In the genomic region with DNA sequence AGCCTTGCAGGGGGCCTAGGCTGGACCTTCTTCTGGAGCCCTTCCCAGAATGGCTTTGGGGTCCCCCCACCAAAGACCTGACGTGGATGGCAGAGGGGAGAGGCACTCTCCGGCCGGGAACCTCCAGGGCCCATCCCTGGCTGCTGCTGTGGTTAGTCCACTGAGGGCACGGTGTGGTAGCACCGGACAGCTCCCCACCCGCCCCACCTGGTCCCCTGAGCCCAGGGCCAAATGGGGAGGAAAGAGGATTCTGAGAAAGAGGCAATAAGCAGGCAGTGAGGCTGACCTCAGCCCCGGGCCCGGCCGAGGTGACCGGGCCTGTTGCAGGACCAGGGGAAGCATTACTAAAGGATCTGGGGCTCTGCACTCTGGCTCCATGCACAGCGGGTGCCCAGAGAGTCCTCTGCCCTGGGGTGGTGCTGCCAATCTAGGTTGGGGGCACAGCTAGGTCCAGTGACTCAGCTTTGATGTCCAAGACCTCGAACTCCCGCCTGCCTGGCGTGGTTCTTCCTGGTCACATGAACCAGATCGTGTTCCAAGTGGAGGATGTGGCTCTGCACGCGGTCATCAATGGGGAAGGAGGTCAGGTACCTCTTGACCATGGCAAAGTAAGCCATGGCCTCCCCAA, we compare ENCODE assay signal across 8 cellular contexts. TPM values are rescaled to one million over a fixed set of nuclear protein-coding genes. Genes with fewer than 3 reads are reported as not detected.
DNase-seq lines count a peak whose midpoint lies in the region; ATAC-seq and TF ChIP-seq lines count a peak whose summit lies in the region.

No MANE protein-coding gene starts in this region.

- peaks cover 33% of the 10 kb centered on the region for H3K4me1 ChIP-seq in CD8-positive, alpha-beta T cell (ENCODE audit: insufficient read depth, low read length)
- H3K4me1 ChIP-seq in PC-3 (ENCODE audit: insufficient read depth, low read length) (peaks cover 41% of the 10 kb centered on the region), parathyroid adenoma (peaks cover 31% of the 10 kb centered on the region)

- peaks cover 4% of the 10 kb centered on the region for H3K36me3 Mint-ChIP-seq in CD8-positive, alpha-beta T cell

- H3K4me3 ChIP-seq in CD8-positive, alpha-beta T cell (ENCODE audit: low read depth, low read length): no peak overlapping the region
- H3K4me3 ChIP-seq in PC-3 (ENCODE audit: low read length): peak overlapping the region; percentile 73
- H3K4me3 ChIP-seq in parathyroid adenoma (ENCODE audit: low read depth, low read length): no peak overlapping the region

- H3K9ac ChIP-seq in PC-3 (ENCODE audit: low read length) (no peak overlapping the region), parathyroid adenoma (no peak overlapping the region)

- peaks cover 28% of the 10 kb centered on the region for H4K20me1 ChIP-seq in PC-3 (ENCODE audit: low read length)

- H3K4me2 ChIP-seq in PC-3 (ENCODE audit: low read length) (peak overlapping the region; percentile 98), parathyroid adenoma (ENCODE audit: low read length) (peak overlapping the region; percentile 72)

- H3K4me3 Mint-ChIP-seq in CD8-positive, alpha-beta T cell: peak overlapping the region; percentile 37

- DNase-seq in CD8-positive, alpha-beta T cell: no peak
- DNase-seq in PC-3: no peak
- peak; percentile 41 for DNase-seq in ecto neural progenitor cell (ENCODE audit: low spot score)
- no peak for DNase-seq in Ammon's horn (ENCODE audit: low spot score)
- no peak for DNase-seq in NCI-H446 treated with DMSO at 0.1 percent for 48 hours (lab: John Stamatoyannopoulos, UW)
- DNase-seq in NCI-H2171 (lab: John Stamatoyannopoulos, UW): no peak
- no peak for DNase-seq in LoVo (ENCODE audit: low spot score)

- ATAC-seq in CD8-positive, alpha-beta T cell: no peak
- no peak for ATAC-seq in PC-3

- H3K79me2 ChIP-seq in PC-3 (ENCODE audit: low read length) (peaks cover 40% of the 10 kb centered on the region), parathyroid adenoma (peaks cover 4% of the 10 kb centered on the region)

- H3K27me3 Mint-ChIP-seq in CD8-positive, alpha-beta T cell (ENCODE audit: low read depth): peaks cover under 1% of the 10 kb centered on the region

- H3K27me3 ChIP-seq in CD8-positive, alpha-beta T cell (ENCODE audit: insufficient read depth, low read length): no peaks in the 10 kb centered on the region
- no peaks in the 10 kb centered on the region for H3K27me3 ChIP-seq in PC-3 (ENCODE audit: low read length)
- no peaks in the 10 kb centered on the region for H3K27me3 ChIP-seq in parathyroid adenoma (ENCODE audit: control insufficient read depth, insufficient read depth, low read length)

- POLR2A ChIA-PET in CD8-positive, alpha-beta T cell (lab: Charles Lee): interaction anchor here (1.0 to 5.0 kb wide), 5 partner anchors 15 to 53 kb away, joined by 3 to 49 read pairs (median 4); partner anchors contain the start of genes ADISSP and AP5S1
- POLR2A ChIA-PET in PC-3 (lab: Charles Lee; ENCODE audit: unreplicated experiment): no interaction called here

- H3K9me3 ChIP-seq in CD8-positive, alpha-beta T cell (ENCODE audit: low read length): no peaks in the 10 kb centered on the region
- H3K9me3 ChIP-seq in PC-3 (ENCODE audit: low read length) (no peaks in the 10 kb centered on the region), parathyroid adenoma (ENCODE audit: control insufficient read depth, low read length) (no peaks in the 10 kb centered on the region)

- CTCF ChIA-PET in CD8-positive, alpha-beta T cell (lab: Charles Lee): interaction anchor here (0.7 to 11.9 kb wide), 5 partner anchors 11 to 69 kb away, joined by 3 to 195 read pairs (median 18); partner anchors contain the start of genes ADISSP, AP5S1 and CDC25B
- CTCF ChIA-PET in PC-3 (lab: Charles Lee): interaction anchor here (0.6 kb wide), 1 partner anchor 28 kb away, joined by 3 read pairs; no protein-coding TSS in a partner anchor

- H3F3A ChIP-seq in PC-3 (ENCODE audit: low read length, unreplicated experiment): peaks cover 12% of the 10 kb centered on the region

- H3K27ac Mint-ChIP-seq in CD8-positive, alpha-beta T cell: no peak overlapping the region

- no peaks in the 10 kb centered on the region for H3K9me2 ChIP-seq in PC-3 (replicated peaks; ENCODE audit: low read length)

- intact Hi-C loops in CD8-positive, alpha-beta T cell (cut with DNase I, micrococcal nuclease): loop anchor here in 1 of 2 experiments (10.0 kb wide), 1 partner anchor 300 kb away; no protein-coding TSS in a partner anchor
- intact Hi-C loops in PC-3 (cut with micrococcal nuclease): no loop called here

- H3K36me3 ChIP-seq in CD8-positive, alpha-beta T cell (ENCODE audit: insufficient read depth, low read length): no peaks in the 10 kb centered on the region
- H3K36me3 ChIP-seq in PC-3 (ENCODE audit: low read depth, low read length) (0 out of 2 replicates have a peak, but pooled peaks cover 3% of the 10 kb centered on the region), parathyroid adenoma (ENCODE audit: control insufficient read depth, insufficient read depth, low read length) (no peaks in the 10 kb centered on the region)

- no peak overlapping the region for H2AFZ ChIP-seq in PC-3 (ENCODE audit: low read length)
- no peak overlapping the region for H2AFZ ChIP-seq in parathyroid adenoma

- H3K27ac ChIP-seq in CD8-positive, alpha-beta T cell (ENCODE audit: low read depth, low read length): no peak overlapping the region
- H3K27ac ChIP-seq in PC-3 (ENCODE audit: low read length) (no peak overlapping the region), parathyroid adenoma (no peak overlapping the region)

- BruUV-seq in PC-3 (replicated peaks; lab: Mats Ljungman, UMichigan): TSS peak; percentile 76

- H3K9me3 Mint-ChIP-seq in CD8-positive, alpha-beta T cell: no peaks in the 10 kb centered on the region

- peaks cover 44% of the 10 kb centered on the region for H3K4me1 Mint-ChIP-seq in CD8-positive, alpha-beta T cell (ENCODE audit: low read depth)

- TF ChIP-seq CTCF in CD8-positive, alpha-beta T cell (IDR thresholded peaks at IDR 0.05): no peak
- TF ChIP-seq CTCF in PC-3 (conservative IDR thresholded peaks at IDR 0.05; ENCODE audit: low read depth, low read length): no peak
- no peak for TF ChIP-seq CTCF in parathyroid adenoma (IDR thresholded peaks at IDR 0.05)

RNA-seq across cellular contexts. Expression of gene CENPB, which starts 2.2 kb away (rescaled TPM):
- total RNA-seq in CD8-positive, alpha-beta T cell: 10 to 100 TPM; 23.2 to 24.1 TPM
- total RNA-seq in PC-3 (2014; rRNA removed): 213 and 276 TPM in 2 replicates

RNA-seq across cellular contexts. Expression of gene SPEF1, which starts 3.1 kb away (rescaled TPM):
- under 1 TPM in 1 of 2 experiments, not detected in 1; 0.16 TPM for total RNA-seq in CD8-positive, alpha-beta T cell
- total RNA-seq in PC-3 (2014; rRNA removed): 2.0 and 2.6 TPM in 2 replicates

RNA-seq across cellular contexts. Expression of gene CDC25B, which starts 11.8 kb away (rescaled TPM):
- total RNA-seq in CD8-positive, alpha-beta T cell: 100 to 1,000 TPM; 135 to 140 TPM
- 89.7 and 106 TPM in 2 replicates for total RNA-seq in PC-3 (2014; rRNA removed)

RNA-seq across cellular contexts. Expression of gene ADISSP, which starts 16.8 kb away (rescaled TPM):
- total RNA-seq in CD8-positive, alpha-beta T cell: 10 to 100 TPM in 1 of 2 experiments, 1 to 10 TPM in 1; 9.6 to 10.7 TPM
- 244 and 307 TPM in 2 replicates for total RNA-seq in PC-3 (2014; rRNA removed)

RNA-seq across cellular contexts. Expression of gene AP5S1, which starts 36.0 kb away (rescaled TPM):
- 1 to 10 TPM; 5.2 to 6.3 TPM for total RNA-seq in CD8-positive, alpha-beta T cell
- total RNA-seq in PC-3 (2014; rRNA removed): 28.5 and 31.4 TPM in 2 replicates
